In genomic region chr17:68310141-68310540, GRCh38 we compare ENCODE assay signal across 17 cellular contexts. TPM values are rescaled to one million over a fixed set of nuclear protein-coding genes. Genes with fewer than 3 reads are reported as not detected.
DNase-seq lines count a peak whose midpoint lies in the region; ATAC-seq lines count a peak whose summit lies in the region.
"Had no signal": no experiment of that assay in that cellular context is flagged by ENCODE, and none has a peak within 500 bp of the region (broad histone marks: within the 10 kb centered on the region; RNA-seq: fewer than 3 reads in every experiment).

No MANE protein-coding gene starts in this region.

- POLR2A ChIA-PET in naive thymus-derived CD8-positive, alpha-beta T cell (lab: Charles Lee): interaction anchor here (0.6 to 2.0 kb wide), 3 partner anchors 13 to 20 kb away, joined by 3 to 5 read pairs (median 4); partner anchors contain the start of gene ARSG

- H3K27me3 ChIP-seq in GM23248 (replicated peaks; ENCODE audit: insufficient read depth): no peaks in the 10 kb centered on the region
- H3K27me3 ChIP-seq in aorta (ENCODE audit: control insufficient read depth in 1 of 2, insufficient read depth in 2 of 2, low read length in 1 of 2): no peaks in the 10 kb centered on the region
- H3K27me3 ChIP-seq: adrenal gland, dorsolateral prefrontal cortex, gastrocnemius medialis, stomach had no signal

- H3K4me1 Mint-ChIP-seq in T-helper 2 cell treated with Interferon-gamma antibody and Interleukin-4, amounts not matched to agents 5 μg/mL and 100 μg/mL, for 36 hours (ENCODE audit: low read depth): peaks cover 43% of the 10 kb centered on the region
- peaks cover 40% of the 10 kb centered on the region for H3K4me1 Mint-ChIP-seq in activated T-helper 2 cell treated with anti-CD3 and anti-CD28 coated beads, Interferon-gamma antibody, Interleukin-2, Interleukin-4, amounts not matched to agents 10 μg/mL and 5 μg/mL and 100 μg/mL, durations not matched to agents 14 hours and 24 hours and 36 hours (ENCODE audit: low read depth)
- peaks cover 24 to 67% (median 52%) of the 10 kb centered on the region in 4 donors for H3K4me1 Mint-ChIP-seq in naive thymus-derived CD8-positive, alpha-beta T cell

- no peak overlapping the region for H3K4me3 ChIP-seq in GM23248
- no peak overlapping the region for H3K4me3 ChIP-seq in aorta (ENCODE audit: low read length in 2 of 2)
- H3K4me3 ChIP-seq: adrenal gland, dorsolateral prefrontal cortex, gastrocnemius medialis, stomach had no signal

- H3K36me3 Mint-ChIP-seq in T-helper 2 cell treated with Interferon-gamma antibody and Interleukin-4, amounts not matched to agents 5 μg/mL and 100 μg/mL, for 36 hours (ENCODE audit: low read depth): peaks cover 10% of the 10 kb centered on the region
- peaks cover 21% of the 10 kb centered on the region for H3K36me3 Mint-ChIP-seq in activated T-helper 2 cell treated with anti-CD3 and anti-CD28 coated beads, Interferon-gamma antibody, Interleukin-2, Interleukin-4, amounts not matched to agents 10 μg/mL and 5 μg/mL and 100 μg/mL, durations not matched to agents 14 hours and 24 hours and 36 hours (ENCODE audit: low read depth)
- H3K36me3 Mint-ChIP-seq in naive thymus-derived CD8-positive, alpha-beta T cell: peaks cover 0 to 9% (median 3%) of the 10 kb centered on the region in 3 donors

- H3F3A ChIP-seq in GM23248 (ENCODE audit: insufficient read depth): peaks cover 5% of the 10 kb centered on the region

- no peaks in the 10 kb centered on the region for H3K79me2 ChIP-seq in GM23248 (ENCODE audit: insufficient read depth)

- H3K4me3 Mint-ChIP-seq in T-helper 2 cell treated with Interferon-gamma antibody and Interleukin-4, amounts not matched to agents 5 μg/mL and 100 μg/mL, for 36 hours: no peak overlapping the region
- H3K4me3 Mint-ChIP-seq in activated T-helper 2 cell treated with anti-CD3 and anti-CD28 coated beads, Interferon-gamma antibody, Interleukin-2, Interleukin-4, amounts not matched to agents 10 μg/mL and 5 μg/mL and 100 μg/mL, durations not matched to agents 14 hours and 24 hours and 36 hours (ENCODE audit: low read depth): no peak overlapping the region
- peak overlapping the region in 2 of 10 donors; percentile 14 to 22 for H3K4me3 Mint-ChIP-seq in naive thymus-derived CD8-positive, alpha-beta T cell
- H3K4me3 Mint-ChIP-seq: nephron progenitor cell had no signal

- no peaks in the 10 kb centered on the region for H3K9me3 ChIP-seq in GM23248 (ENCODE audit: low read depth)
- H3K9me3 ChIP-seq in aorta (ENCODE audit: control insufficient read depth, low read length): no peaks in the 10 kb centered on the region
- H3K9me3 ChIP-seq: adrenal gland, gastrocnemius medialis, stomach had no signal

- in situ Hi-C loops in GM23248 (cut with MboI): no loop called here

- no peaks in the 10 kb centered on the region for H3K9me2 ChIP-seq in GM23248 (ENCODE audit: insufficient read depth)

- no peak overlapping the region for H2AFZ ChIP-seq in GM23248

- peak; percentile 71 to 91 for ATAC-seq in naive thymus-derived CD8-positive, alpha-beta T cell
- ATAC-seq in GM18520 (IDR thresholded peaks at IDR 0.05; ENCODE audit: unreplicated experiment) (no peak), aorta (ENCODE audit: low FRiP score) (no peak)
- ATAC-seq: gastrocnemius medialis had no signal

- H4K20me1 ChIP-seq in GM23248 (ENCODE audit: insufficient read depth): no peaks in the 10 kb centered on the region

- WGBS in GM23248 (ENCODE audit: low coverage in 1 of 2, low lambda C conversion rate in 2 of 2, missing lambda C conversion rate in 2 of 2), 2 experiments: 89% methylated on average over 8 of the region's 8 CpGs
- 93 to 95% methylated on average over 8 of the region's 8 CpGs for WGBS in aorta, 2 donors

- H3K27me3 Mint-ChIP-seq in T-helper 2 cell treated with Interferon-gamma antibody and Interleukin-4, amounts not matched to agents 5 μg/mL and 100 μg/mL, for 36 hours (ENCODE audit: low read depth): no peaks in the 10 kb centered on the region
- no peaks in the 10 kb centered on the region for H3K27me3 Mint-ChIP-seq in activated T-helper 2 cell treated with anti-CD3 and anti-CD28 coated beads, Interferon-gamma antibody, Interleukin-2, Interleukin-4, amounts not matched to agents 10 μg/mL and 5 μg/mL and 100 μg/mL, durations not matched to agents 14 hours and 24 hours and 36 hours (ENCODE audit: low read depth)
- no peaks in the 10 kb centered on the region for H3K27me3 Mint-ChIP-seq in naive thymus-derived CD8-positive, alpha-beta T cell

- H3K36me3 ChIP-seq in GM23248 (ENCODE audit: low read depth): no peaks in the 10 kb centered on the region
- H3K36me3 ChIP-seq in aorta (ENCODE audit: control insufficient read depth in 1 of 2, insufficient read depth in 2 of 2, low read length in 1 of 2): no peaks in the 10 kb centered on the region
- H3K36me3 ChIP-seq: adrenal gland, gastrocnemius medialis, stomach had no signal

- H3K9me3 Mint-ChIP-seq in T-helper 2 cell treated with Interferon-gamma antibody and Interleukin-4, amounts not matched to agents 5 μg/mL and 100 μg/mL, for 36 hours: no peaks in the 10 kb centered on the region
- H3K9me3 Mint-ChIP-seq in activated T-helper 2 cell treated with anti-CD3 and anti-CD28 coated beads, Interferon-gamma antibody, Interleukin-2, Interleukin-4, amounts not matched to agents 10 μg/mL and 5 μg/mL and 100 μg/mL, durations not matched to agents 14 hours and 24 hours and 36 hours: no peaks in the 10 kb centered on the region
- peaks cover 0 to 2% (median 0%) of the 10 kb centered on the region in 9 donors for H3K9me3 Mint-ChIP-seq in naive thymus-derived CD8-positive, alpha-beta T cell

- H3K4me1 ChIP-seq in GM23248 (ENCODE audit: insufficient read depth) (peaks cover 18% of the 10 kb centered on the region), aorta (ENCODE audit: control insufficient read depth in 1 of 2, insufficient read depth in 2 of 2, low read length in 2 of 2) (no peaks in the 10 kb centered on the region)

- H3K4me2 ChIP-seq in GM23248 (ENCODE audit: unreplicated experiment): no peak overlapping the region
- H3K4me2 ChIP-seq: KMS-11 had no signal

- DNase-seq in GM23248 (peak; percentile 41), SK-N-DZ (ENCODE audit: low spot score) (no peak), aorta (no peak), NCI-H446 (lab: John Stamatoyannopoulos, UW) (no peak)
- peak; percentile 53 for DNase-seq in T-helper 2 cell treated with Interferon-gamma antibody and Interleukin-4, amounts not matched to agents 5 μg/mL and 100 μg/mL, for 36 hours (ENCODE audit: low spot score)
- peak; percentile 24 for DNase-seq in activated T-helper 2 cell treated with anti-CD3 and anti-CD28 coated beads, Interferon-gamma antibody, Interleukin-2, Interleukin-4, amounts not matched to agents 10 μg/mL and 5 μg/mL and 100 μg/mL, durations not matched to agents 14 hours and 24 hours and 36 hours (ENCODE audit: low spot score)
- peak in 3 of 10 donors; percentile 10 to 24 (median 23) for DNase-seq in naive thymus-derived CD8-positive, alpha-beta T cell
- DNase-seq: adrenal gland, COR-L47, dorsolateral prefrontal cortex, gastrocnemius medialis, NCI-H2107, nephron progenitor cell, small intestine, stomach had no signal

- H3K27ac Mint-ChIP-seq in T-helper 2 cell treated with Interferon-gamma antibody and Interleukin-4, amounts not matched to agents 5 μg/mL and 100 μg/mL, for 36 hours: peak overlapping the region; percentile 45
- H3K27ac Mint-ChIP-seq in activated T-helper 2 cell treated with anti-CD3 and anti-CD28 coated beads, Interferon-gamma antibody, Interleukin-2, Interleukin-4, amounts not matched to agents 10 μg/mL and 5 μg/mL and 100 μg/mL, durations not matched to agents 14 hours and 24 hours and 36 hours: no peak overlapping the region
- peak overlapping the region in 4 of 10 donors; percentile 25 to 60 (median 46) for H3K27ac Mint-ChIP-seq in naive thymus-derived CD8-positive, alpha-beta T cell
- H3K27ac Mint-ChIP-seq: nephron progenitor cell had no signal

- H3K9ac ChIP-seq in GM23248: no peak overlapping the region
- H3K9ac ChIP-seq: KMS-11 had no signal

- H3K27ac ChIP-seq in GM23248 (no peak overlapping the region), aorta (ENCODE audit: low read depth in 1 of 2, low read length in 2 of 2) (no peak overlapping the region)
- H3K27ac ChIP-seq: adrenal gland, dorsolateral prefrontal cortex, gastrocnemius medialis, KMS-11, stomach had no signal

- intact Hi-C loops in activated T-helper 2 cell treated with anti-CD3 and anti-CD28 coated beads, Interferon-gamma antibody, Interleukin-2, Interleukin-4, amounts not matched to agents 10 μg/mL and 5 μg/mL and 100 μg/mL, durations not matched to agents 14 hours and 24 hours and 36 hours (cut with micrococcal nuclease): loop anchor here (2.0 to 5.0 kb wide), 2 partner anchors 13 to 37 kb away; no protein-coding TSS in a partner anchor
- intact Hi-C loops in aorta (cut with DNase I): no loop called here

RNA-seq across cellular contexts. Expression of gene ARSG, which starts 18.8 kb away (rescaled TPM):
- 2.8 and 9.1 TPM in 2 replicates for total RNA-seq in GM23248 (2014; rRNA removed; shearing (Covaris generic))
- 5.0 and 5.6 TPM in 2 replicates for polyA plus RNA-seq in GM23248 (2016; fragmentation: Nextera tagmentation; extraction: Ambion mirVana)
- total RNA-seq in activated T-helper 2 cell treated with anti-CD3 and anti-CD28 coated beads, Interferon-gamma antibody, Interleukin-2, Interleukin-4, amounts not matched to agents 10 μg/mL and 5 μg/mL and 100 μg/mL, durations not matched to agents 14 hours and 24 hours and 36 hours: 7.3 and 9.6 TPM in 2 replicates
- total RNA-seq in naive thymus-derived CD8-positive, alpha-beta T cell: 10 to 100 TPM; 12.1 to 15.1 TPM
- 10 to 100 TPM; 10.4 to 13.7 (median 12.9) TPM for polyA plus RNA-seq in naive thymus-derived CD8-positive, alpha-beta T cell
- polyA plus RNA-seq in SK-N-DZ (2014; cell fraction: cytosol; rRNA removed): 3.4 and 6.3 TPM in 2 replicates
- 7.8 and 9.5 TPM in 2 replicates for polyA plus RNA-seq in SK-N-DZ (2014; cell fraction: nucleus; rRNA removed)
- total RNA-seq in aorta: 1 to 10 TPM; 3.8 to 5.4 TPM
- polyA plus RNA-seq in aorta: 1 to 10 TPM in 1 of 2 donors, under 1 TPM in 1; 0.88 to 7.1 TPM

RNA-seq across cellular contexts. Expression of gene SLC16A6, which starts 19.2 kb away (rescaled TPM):
- total RNA-seq in GM23248 (2014; rRNA removed; shearing (Covaris generic)): 0.13 and 0.32 TPM in 2 replicates
- polyA plus RNA-seq in GM23248 (2016; fragmentation: Nextera tagmentation; extraction: Ambion mirVana): 0.16 and 0.30 TPM in 2 replicates
- total RNA-seq in activated T-helper 2 cell treated with anti-CD3 and anti-CD28 coated beads, Interferon-gamma antibody, Interleukin-2, Interleukin-4, amounts not matched to agents 10 μg/mL and 5 μg/mL and 100 μg/mL, durations not matched to agents 14 hours and 24 hours and 36 hours: 3.1 and 3.4 TPM in 2 replicates
- total RNA-seq in naive thymus-derived CD8-positive, alpha-beta T cell: 1 to 10 TPM; 6.4 to 6.9 TPM
- 1 to 10 TPM in 2 of 3 donors, under 1 TPM in 1; 0.61 to 2.6 (median 1.5) TPM for polyA plus RNA-seq in naive thymus-derived CD8-positive, alpha-beta T cell
- polyA plus RNA-seq in SK-N-DZ (2014; cell fraction: cytosol; rRNA removed): 0.23 and 0.46 TPM in 2 replicates
- polyA plus RNA-seq in SK-N-DZ (2014; cell fraction: nucleus; rRNA removed): 0.35 and 0.38 TPM in 2 replicates
- total RNA-seq in aorta: 1 to 10 TPM in 1 of 2 donors, under 1 TPM in 1; 0.51 to 5.4 TPM
- under 1 TPM in 1 of 2 donors, not detected in 1; 0.38 TPM for polyA plus RNA-seq in aorta

Comparison
In these comparisons a context has a peak if more than half of its experiments do, and no peak if none do; other contexts are left out.
1. DNase-seq: peak in GM23248 (single experiment), T-helper 2 cell treated with Interferon-gamma antibody and Interleukin-4, amounts not matched to agents 5 μg/mL and 100 μg/mL, for 36 hours (single experiment) and activated T-helper 2 cell treated with anti-CD3 and anti-CD28 coated beads, Interferon-gamma antibody, Interleukin-2, Interleukin-4, amounts not matched to agents 10 μg/mL and 5 μg/mL and 100 μg/mL, durations not matched to agents 14 hours and 24 hours and 36 hours (single experiment); none in SK-N-DZ (single experiment), aorta (0 of 2) and NCI-H446 (0 of 2).
2. ATAC-seq: peak in naive thymus-derived CD8-positive, alpha-beta T cell (2 of 2); none in GM18520 (single experiment) and aorta (single experiment).